ENCODE assay signal across 1 cellular context in genomic region chr11:57203882-57204281, GRCh38.
TF ChIP-seq lines count a peak whose summit lies in the region.

No MANE protein-coding gene starts in this region.

TF ChIP-seq in H1, 55 proteins besides CTCF, POLR2A, EP300 and RAD21:
- TF ChIP-seq NANOG (IDR thresholded peaks at IDR 0.05; ENCODE audit: insufficient read depth, low read depth, low read length, poor library complexity, severe bottlenecking) = no peak
- no peak for TF ChIP-seq SUZ12 (IDR thresholded peaks at IDR 0.05; ENCODE audit: low read length)
- no peak for TF ChIP-seq RNF2 (IDR thresholded peaks at IDR 0.05; ENCODE audit: borderline replicate concordance, low read depth, low read length, missing control alignments, poor library complexity, severe bottlenecking)
- TF ChIP-seq MAX (IDR thresholded peaks at IDR 0.05) = no peak
- no peak for TF ChIP-seq CTBP2 (IDR thresholded peaks at IDR 0.05; ENCODE audit: borderline replicate concordance, insufficient read depth, insufficient read length, low read length)
